In genomic region chr3:47347217-47347801, GRCh38 we compare ENCODE assay signal across 8 cellular contexts. TPM values are rescaled to one million over a fixed set of nuclear protein-coding genes. Genes with fewer than 3 reads are reported as not detected.
DNase-seq lines count a peak whose midpoint lies in the region; ATAC-seq lines count a peak whose summit lies in the region.

No MANE protein-coding gene starts in this region.

- no peak overlapping the region for H3K9ac ChIP-seq in neuronal stem cell (ENCODE audit: low read depth, low read length, poor library complexity)

- H3K18ac ChIP-seq in neuronal stem cell (ENCODE audit: low read length): no peak overlapping the region

- H2BK120ac ChIP-seq in neuronal stem cell (ENCODE audit: low read depth, low read length): no peak overlapping the region

- peak; percentile 89 for ATAC-seq in GM21786 (IDR thresholded peaks at IDR 0.05; ENCODE audit: unreplicated experiment)

- no peak overlapping the region for H2AK5ac ChIP-seq in neuronal stem cell (ENCODE audit: low read depth, low read length)

- no peak overlapping the region for H3K4ac ChIP-seq in neuronal stem cell (ENCODE audit: low read length)

- H3K9me3 ChIP-seq in neuronal stem cell (replicated peaks in 1 of 2; ENCODE audit: control insufficient read depth in 2 of 2, insufficient read depth in 1 of 2, low read depth in 1 of 2, low read length in 2 of 2): no peaks in the 10 kb centered on the region

- H3K27me3 ChIP-seq in neuronal stem cell (ENCODE audit: control insufficient read depth in 3 of 3, insufficient read depth in 3 of 3, low read depth in 1 of 3, low read length in 3 of 3): no peaks in the 10 kb centered on the region

- no peak overlapping the region for H4K91ac ChIP-seq in neuronal stem cell (ENCODE audit: low read depth, low read length, poor library complexity)

- H3K14ac ChIP-seq in neuronal stem cell (ENCODE audit: low read length): no peak overlapping the region

- no peaks in the 10 kb centered on the region for H3K79me1 ChIP-seq in neuronal stem cell (ENCODE audit: low read depth, low read length)

- no peak overlapping the region for H3K27ac ChIP-seq in neuronal stem cell (replicated peaks; ENCODE audit: low read length)

- H3K4me2 ChIP-seq in neuronal stem cell (ENCODE audit: insufficient read depth, low read length, poor library complexity, severe bottlenecking): no peak overlapping the region

- no peak overlapping the region for H2AFZ ChIP-seq in neuronal stem cell (ENCODE audit: low read length)

- DNase-seq in EL (peak; percentile 68), NOMO-1 treated with DMSO at 0.1 percent for 48 hours (lab: John Stamatoyannopoulos, UW; ENCODE audit: unreplicated experiment) (peak; percentile 79), inferior parietal cortex (ENCODE audit: extremely low spot score) (peak; percentile 44), neuronal stem cell (ENCODE audit: low spot score) (no peak), NCI-H2227 treated with DMSO at 0.1 percent for 48 hours (lab: John Stamatoyannopoulos, UW) (no peak), NCI-H345 (lab: John Stamatoyannopoulos, UW) (no peak), NCI-H2029 (lab: John Stamatoyannopoulos, UW) (no peak)

- no peak overlapping the region for H3K4me3 ChIP-seq in neuronal stem cell (ENCODE audit: low read length in 2 of 2)

- H2BK12ac ChIP-seq in neuronal stem cell (ENCODE audit: low read length): no peak overlapping the region

- no CpG with 5 or more reads among the region's 4 CpGs for WGBS in neuronal stem cell (ENCODE audit: extremely low coverage in 2 of 2, insufficient read length in 2 of 2, insufficient replicate concordance in 1 of 2), 2 donors

- no peaks in the 10 kb centered on the region for H3K4me1 ChIP-seq in neuronal stem cell (ENCODE audit: control insufficient read depth in 2 of 2, insufficient read depth in 1 of 2, low read depth in 1 of 2, low read length in 2 of 2)

- peaks cover 9 to 40% of the 10 kb centered on the region in 2 donors for H3K36me3 ChIP-seq in neuronal stem cell (replicated peaks in 1 of 2; ENCODE audit: control insufficient read depth in 2 of 2, insufficient read depth in 2 of 2, low read length in 2 of 2)

- no peak overlapping the region for H4K8ac ChIP-seq in neuronal stem cell (ENCODE audit: low read depth, low read length)

- H3K23ac ChIP-seq in neuronal stem cell (ENCODE audit: low read depth, low read length, poor library complexity): no peak overlapping the region

- no peak overlapping the region for H2BK15ac ChIP-seq in neuronal stem cell (ENCODE audit: low read length)

- no peak overlapping the region for H2BK5ac ChIP-seq in neuronal stem cell (ENCODE audit: low read length)

RNA-seq across cellular contexts. Expression of gene PTPN23, which starts 33.5 kb away (rescaled TPM):
- polyA plus RNA-seq in neuronal stem cell (2013, experiment 1 of 2): 16.8 TPM
- polyA plus RNA-seq in neuronal stem cell (2013, experiment 2 of 2): 16.8 TPM

Comparison
In these comparisons a context has a peak if more than half of its experiments do, and no peak if none do; other contexts are left out.
1. DNase-seq: peak in EL (single experiment), NOMO-1 treated with DMSO at 0.1 percent for 48 hours (single experiment) and inferior parietal cortex (single experiment); none in neuronal stem cell (single experiment), NCI-H2227 treated with DMSO at 0.1 percent for 48 hours (single experiment), NCI-H345 (single experiment) and NCI-H2029 (single experiment).